ENCODE assay signal across 1 cellular context in genomic region chr19:34974631-34975030, GRCh38.
TF ChIP-seq lines count a peak whose summit lies in the region.

No MANE protein-coding gene starts in this region.

TF ChIP-seq in K562, 482 proteins besides CTCF, POLR2A, EP300 and RAD21:
- TF ChIP-seq CBFA2T3 (IDR thresholded peaks at IDR 0.05) (peak; percentile 7; the same call in 1 of the 2 replicates), CGGBP1 (CRISPR knock-in tag; IDR thresholded peaks at IDR 0.05) (no peak), PKNOX1 (IDR thresholded peaks at IDR 0.05) (peak; percentile 22; the same call in 1 of the 2 replicates), C11orf30 (IDR thresholded peaks at IDR 0.05; ENCODE audit: low read depth) (0 out of 2 replicates have a peak, but pooled peaks have one; percentile 6)
TF ChIP-seq in K562: peak in this region for 3.
